Comparison of ENCODE assay signal across 1 cellular context in genomic region chr4:101730291-101731117, GRCh38.
TF ChIP-seq lines count a peak whose summit lies in the region.

No MANE protein-coding gene starts in this region.

TF ChIP-seq in GM23338, 12 proteins besides CTCF, POLR2A, EP300 and RAD21:
- TF ChIP-seq, protein P1, sequence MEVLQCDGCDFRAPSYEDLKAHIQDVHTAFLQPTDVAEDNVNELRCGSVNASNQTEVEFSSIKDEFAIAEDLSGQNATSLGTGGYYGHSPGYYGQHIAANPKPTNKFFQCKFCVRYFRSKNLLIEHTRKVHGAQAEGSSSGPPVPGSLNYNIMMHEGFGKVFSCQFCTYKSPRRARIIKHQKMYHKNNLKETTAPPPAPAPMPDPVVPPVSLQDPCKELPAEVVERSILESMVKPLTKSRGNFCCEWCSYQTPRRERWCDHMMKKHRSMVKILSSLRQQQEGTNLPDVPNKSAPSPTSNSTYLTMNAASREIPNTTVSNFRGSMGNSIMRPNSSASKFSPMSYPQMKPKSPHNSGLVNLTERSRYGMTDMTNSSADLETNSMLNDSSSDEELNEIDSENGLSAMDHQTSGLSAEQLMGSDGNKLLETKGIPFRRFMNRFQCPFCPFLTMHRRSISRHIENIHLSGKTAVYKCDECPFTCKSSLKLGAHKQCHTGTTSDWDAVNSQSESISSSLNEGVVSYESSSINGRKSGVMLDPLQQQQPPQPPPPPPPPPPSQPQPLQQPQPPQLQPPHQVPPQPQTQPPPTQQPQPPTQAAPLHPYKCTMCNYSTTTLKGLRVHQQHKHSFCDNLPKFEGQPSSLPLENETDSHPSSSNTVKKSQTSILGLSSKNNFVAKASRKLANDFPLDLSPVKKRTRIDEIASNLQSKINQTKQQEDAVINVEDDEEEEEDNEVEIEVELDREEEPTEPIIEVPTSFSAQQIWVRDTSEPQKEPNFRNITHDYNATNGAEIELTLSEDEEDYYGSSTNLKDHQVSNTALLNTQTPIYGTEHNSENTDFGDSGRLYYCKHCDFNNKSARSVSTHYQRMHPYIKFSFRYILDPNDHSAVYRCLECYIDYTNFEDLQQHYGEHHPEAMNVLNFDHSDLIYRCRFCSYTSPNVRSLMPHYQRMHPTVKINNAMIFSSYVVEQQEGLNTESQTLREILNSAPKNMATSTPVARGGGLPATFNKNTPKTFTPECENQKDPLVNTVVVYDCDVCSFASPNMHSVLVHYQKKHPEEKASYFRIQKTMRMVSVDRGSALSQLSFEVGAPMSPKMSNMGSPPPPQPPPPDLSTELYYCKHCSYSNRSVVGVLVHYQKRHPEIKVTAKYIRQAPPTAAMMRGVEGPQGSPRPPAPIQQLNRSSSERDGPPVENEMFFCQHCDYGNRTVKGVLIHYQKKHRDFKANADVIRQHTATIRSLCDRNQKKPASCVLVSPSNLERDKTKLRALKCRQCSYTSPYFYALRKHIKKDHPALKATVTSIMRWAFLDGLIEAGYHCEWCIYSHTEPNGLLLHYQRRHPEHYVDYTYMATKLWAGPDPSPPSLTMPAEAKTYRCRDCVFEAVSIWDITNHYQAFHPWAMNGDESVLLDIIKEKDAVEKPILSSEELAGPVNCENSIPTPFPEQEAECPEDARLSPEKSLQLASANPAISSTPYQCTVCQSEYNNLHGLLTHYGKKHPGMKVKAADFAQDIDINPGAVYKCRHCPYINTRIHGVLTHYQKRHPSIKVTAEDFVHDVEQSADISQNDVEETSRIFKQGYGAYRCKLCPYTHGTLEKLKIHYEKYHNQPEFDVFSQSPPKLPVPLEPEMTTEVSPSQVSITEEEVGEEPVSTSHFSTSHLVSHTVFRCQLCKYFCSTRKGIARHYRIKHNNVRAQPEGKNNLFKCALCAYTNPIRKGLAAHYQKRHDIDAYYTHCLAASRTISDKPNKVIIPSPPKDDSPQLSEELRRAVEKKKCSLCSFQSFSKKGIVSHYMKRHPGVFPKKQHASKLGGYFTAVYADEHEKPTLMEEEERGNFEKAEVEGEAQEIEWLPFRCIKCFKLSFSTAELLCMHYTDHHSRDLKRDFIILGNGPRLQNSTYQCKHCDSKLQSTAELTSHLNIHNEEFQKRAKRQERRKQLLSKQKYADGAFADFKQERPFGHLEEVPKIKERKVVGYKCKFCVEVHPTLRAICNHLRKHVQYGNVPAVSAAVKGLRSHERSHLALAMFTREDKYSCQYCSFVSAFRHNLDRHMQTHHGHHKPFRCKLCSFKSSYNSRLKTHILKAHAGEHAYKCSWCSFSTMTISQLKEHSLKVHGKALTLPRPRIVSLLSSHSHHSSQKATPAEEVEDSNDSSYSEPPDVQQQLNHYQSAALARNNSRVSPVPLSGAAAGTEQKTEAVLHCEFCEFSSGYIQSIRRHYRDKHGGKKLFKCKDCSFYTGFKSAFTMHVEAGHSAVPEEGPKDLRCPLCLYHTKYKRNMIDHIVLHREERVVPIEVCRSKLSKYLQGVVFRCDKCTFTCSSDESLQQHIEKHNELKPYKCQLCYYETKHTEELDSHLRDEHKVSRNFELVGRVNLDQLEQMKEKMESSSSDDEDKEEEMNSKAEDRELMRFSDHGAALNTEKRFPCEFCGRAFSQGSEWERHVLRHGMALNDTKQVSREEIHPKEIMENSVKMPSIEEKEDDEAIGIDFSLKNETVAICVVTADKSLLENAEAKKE (CRISPR knock-in tag; IDR thresholded peaks at IDR 0.05): no peak
- TF ChIP-seq STAT1 (IDR thresholded peaks at IDR 0.05; ENCODE audit: unreplicated experiment) (no peak), REST (IDR thresholded peaks at IDR 0.05; ENCODE audit: unreplicated experiment) (no peak), ZNF331 (CRISPR knock-in tag; IDR thresholded peaks at IDR 0.05; ENCODE audit: low read depth) (no peak), EZH2 (IDR thresholded peaks at IDR 0.05; ENCODE audit: low read depth, unreplicated experiment) (no peak), CREB1 (CRISPR knock-in tag; IDR thresholded peaks at IDR 0.05; ENCODE audit: low read depth) (no peak), POLR2AphosphoS5 (IDR thresholded peaks at IDR 0.05; ENCODE audit: low read depth) (no peak)
